8 cellular contexts compared by ENCODE assay signal in genomic region chr9:83620841-83621636, GRCh38. TPM values are rescaled to one million over a fixed set of nuclear protein-coding genes. Genes with fewer than 3 reads are reported as not detected.
DNase-seq lines count a peak whose midpoint lies in the region; ATAC-seq and TF ChIP-seq lines count a peak whose summit lies in the region.

No MANE protein-coding gene starts in this region.

- H2AFZ ChIP-seq in GM23248: 0 out of 2 replicates have a peak overlapping the region, but pooled peaks have one; percentile 22

- H3K4me1 Mint-ChIP-seq in CD4-positive, alpha-beta T cell (ENCODE audit: low read depth): peaks cover 28% of the 10 kb centered on the region
- peaks cover 23% of the 10 kb centered on the region for H3K4me1 Mint-ChIP-seq in activated CD8-positive, alpha-beta T cell treated with anti-CD3 and anti-CD28 coated beads for 36 hours (ENCODE audit: low read depth)
- peaks cover 21 to 32% of the 10 kb centered on the region in 2 donors for H3K4me1 Mint-ChIP-seq in natural killer cell

- DNase-seq in CD4-positive, alpha-beta T cell: peak in 9 of 10 experiments; percentile 13 to 44 (median 22)
- peak; percentile 70 for DNase-seq in GM23248
- DNase-seq in NCI-H345 (lab: John Stamatoyannopoulos, UW): peak; percentile 31
- peak; percentile 53 for DNase-seq in activated CD8-positive, alpha-beta T cell treated with anti-CD3 and anti-CD28 coated beads for 36 hours
- no peak for DNase-seq in esophagus squamous epithelium (lab: John Stamatoyannopoulos, UW)
- peak; percentile 27 for DNase-seq in natural killer cell
- no peak for DNase-seq in ureter (ENCODE audit: low spot score)

- no peaks in the 10 kb centered on the region for H3K9me3 Mint-ChIP-seq in CD4-positive, alpha-beta T cell
- no peaks in the 10 kb centered on the region for H3K9me3 Mint-ChIP-seq in activated CD8-positive, alpha-beta T cell treated with anti-CD3 and anti-CD28 coated beads for 36 hours
- H3K9me3 Mint-ChIP-seq in natural killer cell: no peaks in the 10 kb centered on the region

- CTCF ChIA-PET in CD4-positive, alpha-beta T cell (lab: Charles Lee): interaction anchor here (0.5 to 2.2 kb wide), 17 partner anchors 9 to 869 kb away, joined by 3 to 20 read pairs (median 4); partner anchors contain the start of genes KIF27 and UBQLN1
- CTCF ChIA-PET in activated CD8-positive, alpha-beta T cell treated with anti-CD3 and anti-CD28 coated beads for 36 hours (lab: Charles Lee): interaction anchor here (0.6 to 2.6 kb wide), 22 partner anchors 8 to 552 kb away, joined by 3 to 24 read pairs (median 4); partner anchors contain the start of gene UBQLN1

- in situ Hi-C loops in GM23248 (cut with MboI): no loop called here

- no peaks in the 10 kb centered on the region for H3K9me3 ChIP-seq in CD4-positive, alpha-beta T cell (ENCODE audit: control insufficient read depth, low read length)
- H3K9me3 ChIP-seq in GM23248 (ENCODE audit: low read depth): no peaks in the 10 kb centered on the region
- H3K9me3 ChIP-seq in esophagus squamous epithelium: no peaks in the 10 kb centered on the region

- POLR2A ChIA-PET in CD4-positive, alpha-beta T cell (lab: Charles Lee): interaction anchor here (0.5 to 1.2 kb wide), 5 partner anchors 28 to 1876 kb away, joined by 3 to 7 read pairs (median 4); partner anchors contain the start of genes HNRNPK, RMI1 and UBQLN1
- POLR2A ChIA-PET in activated CD8-positive, alpha-beta T cell treated with anti-CD3 and anti-CD28 coated beads for 36 hours (lab: Charles Lee): interaction anchor here (0.8 to 1.7 kb wide), 3 partner anchors 87 to 359 kb away, joined by 3 to 4 read pairs (median 3); partner anchors contain the start of genes HNRNPK and KIF27

- WGBS in GM23248 (ENCODE audit: low coverage in 1 of 2, low lambda C conversion rate in 2 of 2, missing lambda C conversion rate in 2 of 2), 2 experiments: 23 to 30% methylated on average over 7 of the region's 7 CpGs
- 7 to 23% methylated on average over 7 of the region's 7 CpGs for WGBS in esophagus squamous epithelium, 2 donors

- H3K9ac ChIP-seq in GM23248: no peak overlapping the region

- H3K9me2 ChIP-seq in GM23248 (ENCODE audit: insufficient read depth): no peaks in the 10 kb centered on the region

- no peak overlapping the region for H3K4me2 ChIP-seq in GM23248 (ENCODE audit: unreplicated experiment)

- H3K4me3 Mint-ChIP-seq in CD4-positive, alpha-beta T cell: peak overlapping the region; percentile 83
- peak overlapping the region; percentile 3 for H3K4me3 Mint-ChIP-seq in activated CD8-positive, alpha-beta T cell treated with anti-CD3 and anti-CD28 coated beads for 36 hours
- H3K4me3 Mint-ChIP-seq in natural killer cell: peak overlapping the region; percentile 97

- H3K27me3 ChIP-seq in CD4-positive, alpha-beta T cell (ENCODE audit: control insufficient read depth, insufficient read depth, low read length): no peaks in the 10 kb centered on the region
- H3K27me3 ChIP-seq in GM23248 (replicated peaks; ENCODE audit: insufficient read depth) (no peaks in the 10 kb centered on the region), esophagus squamous epithelium (no peaks in the 10 kb centered on the region)

- H3K27me3 Mint-ChIP-seq in CD4-positive, alpha-beta T cell: no peaks in the 10 kb centered on the region
- no peaks in the 10 kb centered on the region for H3K27me3 Mint-ChIP-seq in activated CD8-positive, alpha-beta T cell treated with anti-CD3 and anti-CD28 coated beads for 36 hours
- peaks cover 0 to 4% of the 10 kb centered on the region in 2 donors for H3K27me3 Mint-ChIP-seq in natural killer cell (ENCODE audit: low read depth in 2 of 2)

- no peak for TF ChIP-seq POLR2A in esophagus squamous epithelium (IDR thresholded peaks at IDR 0.05)

- H4K20me1 ChIP-seq in GM23248 (ENCODE audit: insufficient read depth): no peaks in the 10 kb centered on the region

- ATAC-seq in CD4-positive, alpha-beta T cell (ENCODE audit: poor library complexity): no peak
- ATAC-seq in activated CD8-positive, alpha-beta T cell treated with anti-CD3 and anti-CD28 coated beads for 36 hours: peak; percentile 11
- peak in 1 of 3 donors; percentile 16 for ATAC-seq in natural killer cell
- ATAC-seq in GM21717 (IDR thresholded peaks at IDR 0.05; ENCODE audit: unreplicated experiment): no peak

- 0 out of 2 replicates have a peak, but pooled peaks cover 4% of the 10 kb centered on the region for H3F3A ChIP-seq in GM23248 (ENCODE audit: insufficient read depth)

- H3K27ac Mint-ChIP-seq in CD4-positive, alpha-beta T cell: peak overlapping the region; percentile 97
- no peak overlapping the region for H3K27ac Mint-ChIP-seq in activated CD8-positive, alpha-beta T cell treated with anti-CD3 and anti-CD28 coated beads for 36 hours
- peak overlapping the region in 1 of 2 donors; percentile 90 for H3K27ac Mint-ChIP-seq in natural killer cell

- H3K36me3 ChIP-seq in GM23248 (ENCODE audit: low read depth) (no peaks in the 10 kb centered on the region), esophagus squamous epithelium (no peaks in the 10 kb centered on the region)

- H3K4me3 ChIP-seq in GM23248: no peak overlapping the region
- H3K4me3 ChIP-seq in esophagus squamous epithelium: peak overlapping the region in 1 of 4 donors; percentile 19

- intact Hi-C loops in CD4-positive, alpha-beta T cell (cut with DNase I, micrococcal nuclease): loop anchor here (1.0 to 2.0 kb wide), 4 partner anchors 26 to 292 kb away; no protein-coding TSS in a partner anchor
- intact Hi-C loops in activated CD8-positive, alpha-beta T cell treated with anti-CD3 and anti-CD28 coated beads for 36 hours (cut with micrococcal nuclease): loop anchor here (5.0 kb wide), 2 partner anchors 86 to 296 kb away; partner anchors contain the start of gene UBQLN1
- intact Hi-C loops in esophagus squamous epithelium (cut with DNase I) (loop anchor here (10.0 kb wide), 1 partner anchor 294 kb away; no protein-coding TSS in a partner anchor), natural killer cell (cut with micrococcal nuclease) (loop anchor here (1.0 to 5.0 kb wide), 3 partner anchors 28 to 292 kb away; partner anchors contain the start of gene GKAP1)

- H3K4me1 ChIP-seq in GM23248 (ENCODE audit: insufficient read depth): 0 out of 2 replicates have a peak, but pooled peaks cover 4% of the 10 kb centered on the region
- H3K4me1 ChIP-seq in esophagus squamous epithelium: peaks cover 4 to 32% (median 16%) of the 10 kb centered on the region in 3 donors

- H3K27ac ChIP-seq in CD4-positive, alpha-beta T cell (ENCODE audit: low read depth, low read length): no peak overlapping the region
- H3K27ac ChIP-seq in GM23248 (no peak overlapping the region), esophagus squamous epithelium (no peak overlapping the region)

- no peaks in the 10 kb centered on the region for H3K36me3 Mint-ChIP-seq in CD4-positive, alpha-beta T cell (ENCODE audit: low read depth)
- H3K36me3 Mint-ChIP-seq in activated CD8-positive, alpha-beta T cell treated with anti-CD3 and anti-CD28 coated beads for 36 hours (ENCODE audit: low read depth): peaks cover 2% of the 10 kb centered on the region
- H3K36me3 Mint-ChIP-seq in natural killer cell: no peaks in the 10 kb centered on the region

- peak; percentile 77 for TF ChIP-seq CTCF in CD4-positive, alpha-beta T cell (IDR thresholded peaks at IDR 0.05)
- TF ChIP-seq CTCF in activated CD8-positive, alpha-beta T cell treated with anti-CD3 and anti-CD28 coated beads for 36 hours (IDR thresholded peaks at IDR 0.05): peak; percentile 66
- TF ChIP-seq CTCF in esophagus squamous epithelium (IDR thresholded peaks at IDR 0.05) (peak; percentile 32 to 63 (median 41)), natural killer cell (IDR thresholded peaks at IDR 0.05) (peak; percentile 46)

- no peaks in the 10 kb centered on the region for H3K79me2 ChIP-seq in GM23248 (ENCODE audit: insufficient read depth)

RNA-seq across cellular contexts. Expression of gene IDNK, which starts 1.9 kb away (rescaled TPM):
- 1 to 10 TPM; 5.4 to 5.6 TPM for total RNA-seq in CD4-positive, alpha-beta T cell
- 1.0 and 1.6 TPM in 2 replicates for total RNA-seq in GM23248 (2014; rRNA removed; shearing (Covaris generic))
- 4.8 and 5.9 TPM in 2 replicates for polyA plus RNA-seq in GM23248 (2016; fragmentation: Nextera tagmentation; extraction: Ambion mirVana)
- total RNA-seq in activated CD8-positive, alpha-beta T cell treated with anti-CD3 and anti-CD28 coated beads for 36 hours: 1 to 10 TPM; 3.6 to 4.8 TPM
- 1 to 10 TPM; 2.6 to 6.3 (median 3.9) TPM for total RNA-seq in esophagus squamous epithelium
- 10 to 100 TPM; 12.5 to 13.5 (median 13.0) TPM for total RNA-seq in natural killer cell
- total RNA-seq in ureter: 7.8 TPM

Comparison
In these comparisons a context has a peak if more than half of its experiments do, and no peak if none do; other contexts are left out.
1. DNase-seq: peak in CD4-positive, alpha-beta T cell (9 of 10), GM23248 (single experiment), NCI-H345 (single experiment), activated CD8-positive, alpha-beta T cell treated with anti-CD3 and anti-CD28 coated beads for 36 hours (single experiment) and natural killer cell (single experiment); none in esophagus squamous epithelium (single experiment) and ureter (single experiment).
2. H3K4me3 Mint-ChIP-seq: peak in every context shown above with its lines; median percentile 97 in natural killer cell; 83 in CD4-positive, alpha-beta T cell; 3 in activated CD8-positive, alpha-beta T cell treated with anti-CD3 and anti-CD28 coated beads for 36 hours.
3. Peak in every context shown above with its lines, with median percentiles within 50 percentile points of each other: CTCF ChIP-seq.